In the genomic region with DNA sequence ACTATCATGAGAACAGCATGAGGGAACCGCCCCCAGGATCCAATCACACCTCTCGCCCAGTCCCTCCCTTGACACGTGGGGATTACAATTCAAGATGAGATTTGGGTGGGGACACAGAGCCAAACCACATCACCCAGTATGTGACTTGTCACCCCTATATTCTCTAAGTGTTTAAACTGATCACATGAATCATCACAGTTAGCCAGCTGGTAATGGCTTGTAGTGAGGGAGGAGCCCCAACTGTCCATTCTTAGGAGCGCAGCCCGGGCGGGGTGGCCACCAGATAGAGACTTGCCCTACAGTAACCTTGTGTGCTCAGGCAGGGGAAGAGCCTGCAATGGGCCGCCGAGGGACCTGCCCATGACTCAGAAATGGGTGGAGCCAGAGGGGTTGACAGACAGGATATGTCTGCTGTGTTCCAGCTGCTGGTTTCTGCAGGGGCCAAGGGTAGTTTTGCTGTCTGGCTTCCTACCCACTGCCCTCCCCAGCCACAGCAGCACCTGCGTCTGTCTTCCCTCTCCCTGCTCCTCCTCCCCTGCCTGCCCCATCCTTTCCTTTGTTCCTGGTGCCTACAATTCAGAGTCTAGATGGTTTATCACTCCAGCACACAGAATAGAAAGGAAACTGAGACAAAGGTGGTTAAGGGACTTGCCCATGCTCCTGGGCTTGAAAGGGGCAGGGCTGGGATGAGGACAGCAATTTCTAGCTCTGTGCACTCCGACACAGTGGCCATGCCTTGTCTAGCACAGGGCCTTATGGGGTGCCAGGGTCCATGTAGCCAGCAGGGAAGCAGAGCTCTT, we compare ENCODE assay signal across 2 cellular contexts.
TF ChIP-seq lines count a peak whose summit lies in the region.

No MANE protein-coding gene starts in this region.

TF ChIP-seq in HEK293, 187 proteins besides CTCF, POLR2A, EP300 and RAD21 (continued from another document):
- TF ChIP-seq ZSCAN5A (tag by site-specific recombination; IDR thresholded peaks at IDR 0.05) (0 out of 2 replicates have a peak, but pooled peaks have one; percentile 13), ZNF138 (tag by site-specific recombination; IDR thresholded peaks at IDR 0.05; ENCODE audit: borderline replicate concordance) (no peak), KLF7 (tag by site-specific recombination; IDR thresholded peaks at IDR 0.05; ENCODE audit: borderline replicate concordance) (no peak), ZNF292 (tag by site-specific recombination; IDR thresholded peaks at IDR 0.05; ENCODE audit: borderline replicate concordance, low read depth) (no peak), ZNF830 (tag by site-specific recombination; IDR thresholded peaks at IDR 0.05; ENCODE audit: low read depth) (no peak), KLF1 (tag by site-specific recombination; IDR thresholded peaks at IDR 0.05) (peak; percentile 97), ZNF112 (tag by site-specific recombination; IDR thresholded peaks at IDR 0.05) (no peak), ZNF19 (tag by site-specific recombination; IDR thresholded peaks at IDR 0.05; ENCODE audit: low read depth) (no peak), ZNF48 (tag by site-specific recombination; IDR thresholded peaks at IDR 0.05) (no peak)

TF ChIP-seq in liver, 16 proteins besides CTCF, POLR2A, EP300 and RAD21 (continued from another document):
- TF ChIP-seq JUND (IDR thresholded peaks at IDR 0.05) (peak; percentile 60 to 63), FOXA2 (IDR thresholded peaks at IDR 0.05) (no peak)
